In genomic region chr10:33102071-33102470, GRCh38 we compare ENCODE assay signal across 11 cellular contexts.
"Had no signal": no experiment of that assay in that cellular context is flagged by ENCODE, and none has a peak within 500 bp of the region (broad histone marks: within the 10 kb centered on the region; RNA-seq: fewer than 3 reads in every experiment).

No MANE protein-coding gene starts in this region.

- ATAC-seq: heart left ventricle, left lung, pancreas had no signal

- H3K9me3 ChIP-seq: breast epithelium, pancreas, thoracic aorta had no signal

- DNase-seq: activated CD4-positive, alpha-beta T cell treated with anti-CD3 and anti-CD28 coated beads, Interleukin-2, amount 50 U/mL, for 4 hours; aorta; foreskin melanocyte; heart left ventricle; left lung; pancreas; stimulated activated CD4-positive, alpha-beta T cell treated with anti-CD3 and anti-CD28 coated beads, Interleukin-4, amount 100 ng/mL, for 1 hour; stomach; WERI-Rb-1 had no signal
